Comparison of ENCODE assay signal across 8 cellular contexts in genomic region chr16:72990003-72990521, GRCh38. TPM values are rescaled to one million over a fixed set of nuclear protein-coding genes. Genes with fewer than 3 reads are reported as not detected.
A peak's percentile ranks its signal among the peaks of the same experiment; 100 is the strongest.
DNase-seq lines count a peak whose midpoint lies in the region; ATAC-seq and TF ChIP-seq lines count a peak whose summit lies in the region.

No MANE protein-coding gene starts in this region.

- ATAC-seq in GM21737 (IDR thresholded peaks at IDR 0.05; ENCODE audit: unreplicated experiment) (no peak), HG03196 (IDR thresholded peaks at IDR 0.05; ENCODE audit: unreplicated experiment) (no peak)

- no peaks in the 10 kb centered on the region for H3K9me3 ChIP-seq in sigmoid colon

- peak overlapping the region in 3 of 4 donors; percentile 17 to 21 (median 20) for H3K4me3 ChIP-seq in sigmoid colon

- POLR2A ChIA-PET in RWPE1 (lab: Yijun Ruan, JAX; ENCODE audit: low non-redundant PET): interaction anchor here (0.5 kb wide), 1 partner anchor 65 kb away, joined by 3 read pairs; no protein-coding TSS in a partner anchor

- 8 to 16% methylated on average over 17 of the region's 17 CpGs for WGBS in sigmoid colon, 2 donors

- peak; percentile 75 to 87 (median 80) for TF ChIP-seq EP300 in sigmoid colon (IDR thresholded peaks at IDR 0.05)

- TF ChIP-seq POLR2A in sigmoid colon (IDR thresholded peaks at IDR 0.05): no peak

- CTCF ChIA-PET in RWPE1 (lab: Yijun Ruan, JAX): no interaction called here

- DNase-seq in ELR (ENCODE audit: low read depth) (peak; percentile 86), RWPE1 (ENCODE audit: low spot score) (peak; percentile 80), head of caudate nucleus (peak in 28 of 42 donors; percentile 10 to 70 (median 34)), sigmoid colon (peak; percentile 95), kidney glomerular epithelial cell (lab: John Stamatoyannopoulos, UW) (no peak), NCI-H2029 (lab: John Stamatoyannopoulos, UW) (no peak)

- H3K27ac ChIP-seq in RWPE1 (peak overlapping the region; percentile 100), sigmoid colon (peak overlapping the region; percentile 83 to 91 (median 86))

- TF ChIP-seq CTCF in RWPE1 (conservative IDR thresholded peaks at IDR 0.05; ENCODE audit: low read depth) (no peak), sigmoid colon (IDR thresholded peaks at IDR 0.05) (no peak)

- no peaks in the 10 kb centered on the region for H3K36me3 ChIP-seq in sigmoid colon

- intact Hi-C loops in head of caudate nucleus (cut with DNase I) (no loop called here), sigmoid colon (cut with DNase I) (loop anchor here (5.0 kb wide), 1 partner anchor 38 kb away; no protein-coding TSS in a partner anchor)

- peaks cover 0 to 90% (median 83%) of the 10 kb centered on the region in 4 donors for H3K4me1 ChIP-seq in sigmoid colon

- H3K27me3 ChIP-seq in sigmoid colon: no peaks in the 10 kb centered on the region

RNA-seq across cellular contexts. Expression of gene ZFHX3, which starts 57.9 kb away (rescaled TPM):
- 10 to 100 TPM; 17.8 to 38.8 (median 19.1) TPM for total RNA-seq in sigmoid colon
- polyA plus RNA-seq in sigmoid colon: 1 to 10 TPM in 2 of 3 donors, under 1 TPM in 1; 0.69 to 4.3 (median 1.2) TPM

Comparison
In these comparisons a context has a peak if more than half of its experiments do, and no peak if none do; other contexts are left out.
1. DNase-seq: peak in ELR (single experiment), RWPE1 (single experiment), head of caudate nucleus (28 of 42) and sigmoid colon (single experiment); none in kidney glomerular epithelial cell (single experiment) and NCI-H2029 (single experiment).